Comparison of ENCODE assay signal across 13 cellular contexts in genomic region chr2:189516546-189516945, GRCh38.
"Had no signal": no experiment of that assay in that cellular context is flagged by ENCODE, and none has a peak within 500 bp of the region (broad histone marks: within the 10 kb centered on the region; RNA-seq: fewer than 3 reads in every experiment).

No MANE protein-coding gene starts in this region.

- H3K27ac Mint-ChIP-seq: activated naive CD4-positive, alpha-beta T cell treated with anti-CD3 and anti-CD28 coated beads, Interleukin-2, amount 50 U/mL, for 24 hours; activated T-cell treated with anti-CD3 and anti-CD28 coated beads, Interleukin-2, amount 50 U/mL, for 24 hours; stimulated activated naive CD8-positive, alpha-beta T cell treated with anti-CD3 and anti-CD28 coated beads, Interleukin-15, Interleukin-2, amounts not matched to agents 100 ng/mL and 50 ng/mL, for 24 hours had no signal

- H3K4me3 ChIP-seq: hepatocyte, sigmoid colon had no signal

- H3K4me1 Mint-ChIP-seq: activated naive CD4-positive, alpha-beta T cell treated with anti-CD3 and anti-CD28 coated beads, Interleukin-2, amount 50 U/mL, for 24 hours had no signal

- H3K9me3 Mint-ChIP-seq: activated T-cell treated with anti-CD3 and anti-CD28 coated beads, Interleukin-2, amount 50 U/mL, for 24 hours; stimulated activated naive CD8-positive, alpha-beta T cell treated with anti-CD3 and anti-CD28 coated beads, Interleukin-15, Interleukin-2, amounts not matched to agents 100 ng/mL and 50 ng/mL, for 24 hours had no signal

- H3K27me3 ChIP-seq: hepatocyte, sigmoid colon had no signal

- H3K4me3 Mint-ChIP-seq: activated naive CD4-positive, alpha-beta T cell treated with anti-CD3 and anti-CD28 coated beads, Interleukin-2, amount 50 U/mL, for 24 hours; activated T-cell treated with anti-CD3 and anti-CD28 coated beads, Interleukin-2, amount 50 U/mL, for 24 hours; stimulated activated naive CD8-positive, alpha-beta T cell treated with anti-CD3 and anti-CD28 coated beads, Interleukin-15, Interleukin-2, amounts not matched to agents 100 ng/mL and 50 ng/mL, for 24 hours had no signal

- H3K27me3 Mint-ChIP-seq: activated naive CD4-positive, alpha-beta T cell treated with anti-CD3 and anti-CD28 coated beads, Interleukin-2, amount 50 U/mL, for 24 hours had no signal

- H3K27ac ChIP-seq: epithelial cell of prostate, hepatocyte, sigmoid colon had no signal

- H3K36me3 ChIP-seq: sigmoid colon had no signal

- DNase-seq: activated effector memory CD4-positive, alpha-beta T cell treated with Interleukin-2 at 50 U/mL for 16 hours; activated T-cell treated with anti-CD3 and anti-CD28 coated beads, Interleukin-2, amount 50 U/mL, for 24 hours; central memory CD4-positive, alpha-beta T cell; effector memory CD4-positive, alpha-beta T cell; mesendoderm; sigmoid colon; stimulated activated CD4-positive, alpha-beta T cell treated with anti-CD3 and anti-CD28 coated beads, Interleukin-2, amount 100 ng/mL, for 48 hours; stimulated activated CD8-positive, alpha-beta memory T cell treated with anti-CD3 and anti-CD28 coated beads, Interleukin-4, amount 100 ng/mL, for 48 hours had no signal

- ATAC-seq: activated CD4-positive, CD25-positive, alpha-beta regulatory T cell treated with anti-CD3 and anti-CD28 coated beads, Interleukin-2, amount 50 U/mL, for 24 hours had no signal

- H3K9me3 ChIP-seq: sigmoid colon had no signal
